In the genomic region with DNA sequence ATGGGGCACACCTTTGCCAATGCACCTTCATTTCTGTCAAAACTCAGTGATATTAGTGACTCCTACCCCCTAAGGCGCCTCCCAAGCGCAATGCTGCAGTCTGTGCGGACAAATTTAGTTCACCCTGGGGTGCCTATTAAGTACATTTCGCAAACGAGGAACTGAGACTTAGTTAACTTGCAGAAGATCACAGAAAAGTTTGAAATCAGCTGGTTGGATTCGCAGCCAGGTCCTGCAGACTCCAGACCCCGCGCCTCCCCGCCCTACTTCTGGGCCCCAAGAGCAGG, we compare ENCODE assay signal across 1 cellular context.
TF ChIP-seq lines count a peak whose summit lies in the region.

No MANE protein-coding gene starts in this region.

TF ChIP-seq in HepG2, 621 proteins besides CTCF, POLR2A, EP300 and RAD21:
- TF ChIP-seq TERF1 (CRISPR knock-in tag; IDR thresholded peaks at IDR 0.05) (peak; percentile 29; the same call in 1 of the 2 replicates), ZNF547 (CRISPR knock-in tag; IDR thresholded peaks at IDR 0.05) (peak; percentile 4; the same call in 1 of the 2 replicates), ZNF460 (CRISPR knock-in tag; IDR thresholded peaks at IDR 0.05; ENCODE audit: borderline replicate concordance) (no peak), SMAD9 (CRISPR knock-in tag; IDR thresholded peaks at IDR 0.05) (0 out of 2 replicates have a peak, but pooled peaks have one; percentile 6), ZNF709 (CRISPR knock-in tag; IDR thresholded peaks at IDR 0.05) (no peak), MAFG (CRISPR knock-in tag; IDR thresholded peaks at IDR 0.05) (0 out of 2 replicates have a peak, but pooled peaks have one; percentile 9), ZNF816 (CRISPR knock-in tag; IDR thresholded peaks at IDR 0.05; ENCODE audit: borderline replicate concordance) (0 out of 2 replicates have a peak, but pooled peaks have one; percentile 27), MIXL1 (CRISPR knock-in tag; IDR thresholded peaks at IDR 0.05) (0 out of 2 replicates have a peak, but pooled peaks have one; percentile 33), E2F2 (CRISPR knock-in tag; IDR thresholded peaks at IDR 0.05; ENCODE audit: borderline replicate concordance) (no peak), ZNF329 (CRISPR knock-in tag; IDR thresholded peaks at IDR 0.05; ENCODE audit: low read depth) (peak; percentile 10; the same call in 1 of the 2 replicates), ZNF33B (CRISPR knock-in tag; IDR thresholded peaks at IDR 0.05) (no peak), ZNF703 (CRISPR knock-in tag; IDR thresholded peaks at IDR 0.05; ENCODE audit: borderline replicate concordance) (peak; percentile 2; the same call in 1 of the 2 replicates), NONO (IDR thresholded peaks at IDR 0.05) (no peak), NONO (CRISPR knock-in tag; conservative IDR thresholded peaks at IDR 0.05) (no peak), MTA3 (CRISPR knock-in tag; IDR thresholded peaks at IDR 0.05) (no peak), NR2F2 (IDR thresholded peaks at IDR 0.05; ENCODE audit: borderline replicate concordance, low read depth) (no peak), ZNF605 (CRISPR knock-in tag; IDR thresholded peaks at IDR 0.05) (peak; percentile 6; the same call in 1 of the 2 replicates), HDAC6 (IDR thresholded peaks at IDR 0.05; ENCODE audit: low read depth, low read length) (0 out of 2 replicates have a peak, but pooled peaks have one; percentile 56), KLF16 (CRISPR knock-in tag; IDR thresholded peaks at IDR 0.05) (0 out of 4 replicates have a peak, but pooled peaks of 1 of the 2 experiments have one; percentile 5), ZNF746 (CRISPR knock-in tag; IDR thresholded peaks at IDR 0.05) (peak; percentile 52; the same call in 1 of the 2 replicates), HOMEZ (CRISPR knock-in tag; IDR thresholded peaks at IDR 0.05; ENCODE audit: low read depth) (no peak)
- TF ChIP-seq, protein P1, sequence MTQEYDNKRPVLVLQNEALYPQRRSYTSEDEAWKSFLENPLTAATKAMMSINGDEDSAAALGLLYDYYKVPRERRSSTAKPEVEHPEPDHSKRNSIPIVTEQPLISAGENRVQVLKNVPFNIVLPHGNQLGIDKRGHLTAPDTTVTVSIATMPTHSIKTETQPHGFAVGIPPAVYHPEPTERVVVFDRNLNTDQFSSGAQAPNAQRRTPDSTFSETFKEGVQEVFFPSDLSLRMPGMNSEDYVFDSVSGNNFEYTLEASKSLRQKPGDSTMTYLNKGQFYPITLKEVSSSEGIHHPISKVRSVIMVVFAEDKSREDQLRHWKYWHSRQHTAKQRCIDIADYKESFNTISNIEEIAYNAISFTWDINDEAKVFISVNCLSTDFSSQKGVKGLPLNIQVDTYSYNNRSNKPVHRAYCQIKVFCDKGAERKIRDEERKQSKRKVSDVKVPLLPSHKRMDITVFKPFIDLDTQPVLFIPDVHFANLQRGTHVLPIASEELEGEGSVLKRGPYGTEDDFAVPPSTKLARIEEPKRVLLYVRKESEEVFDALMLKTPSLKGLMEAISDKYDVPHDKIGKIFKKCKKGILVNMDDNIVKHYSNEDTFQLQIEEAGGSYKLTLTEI (CRISPR knock-in tag; conservative IDR thresholded peaks at IDR 0.05), result no peak
TF ChIP-seq in HepG2: peak in this region for 12.
